Comparison of ENCODE assay signal across 19 cellular contexts in genomic region chr16:53048139-53048915, GRCh38. TPM values are rescaled to one million over a fixed set of nuclear protein-coding genes. Genes with fewer than 3 reads are reported as not detected.
"Had no signal": no experiment of that assay in that cellular context is flagged by ENCODE, and none has a peak within 500 bp of the region (broad histone marks: within the 10 kb centered on the region; RNA-seq: fewer than 3 reads in every experiment).

No MANE protein-coding gene starts in this region.

- ATAC-seq: body of pancreas; foreskin keratinocyte; naive thymus-derived CD8-positive, alpha-beta T cell; sciatic nerve; stimulated activated memory B cell treated with anti-CD40 and anti-IgM and Interleukin-4, amounts not matched to agents 10 μg/mL and 1 μg/mL and 100 μg/mL, for 72 hours had no signal

- H3K4me1 Mint-ChIP-seq: activated B cell treated with CpG ODN at 0.5 μM for 24 hours; naive thymus-derived CD8-positive, alpha-beta T cell; stimulated activated memory B cell treated with anti-CD40 and anti-IgM and Interleukin-4, amounts not matched to agents 10 μg/mL and 1 μg/mL and 100 μg/mL, for 72 hours had no signal

- H3K9me3 ChIP-seq: body of pancreas, ovary, spleen, thoracic aorta had no signal

- H3K27me3 ChIP-seq: body of pancreas, foreskin keratinocyte, ovary had no signal

- H3K9me3 Mint-ChIP-seq: activated B cell treated with CpG ODN at 0.5 μM for 24 hours; activated CD4-positive, alpha-beta memory T cell treated with anti-CD3 and anti-CD28 coated beads, Interleukin-2, amount 10 ng/mL, durations not matched to agents 7 days and 5 days; activated naive CD4-positive, alpha-beta T cell treated with anti-CD3 and anti-CD28 coated beads for 36 hours; activated T-cell treated with anti-CD3 and anti-CD28 coated beads, Interleukin-2, amount 50 U/mL, for 24 hours; activated T-helper 2 cell treated with anti-CD3 and anti-CD28 coated beads, Interferon-gamma antibody, Interleukin-2, Interleukin-4, amounts not matched to agents 10 μg/mL and 5 μg/mL and 100 μg/mL, durations not matched to agents 14 hours and 24 hours and 36 hours; naive thymus-derived CD8-positive, alpha-beta T cell; T-helper 2 cell treated with Interferon-gamma antibody and Interleukin-4, amounts not matched to agents 5 μg/mL and 100 μg/mL, for 36 hours had no signal

- H3K27ac ChIP-seq: foreskin keratinocyte, ovary, spleen, thoracic aorta had no signal

- DNase-seq: activated B cell treated with CpG ODN at 0.5 μM for 24 hours; activated CD4-positive, alpha-beta memory T cell treated with anti-CD3 and anti-CD28 coated beads, Interleukin-2, amount 10 ng/mL, durations not matched to agents 7 days and 5 days; activated CD4-positive, alpha-beta T cell treated with anti-CD3 and anti-CD28 coated beads for 4 hours; activated naive CD4-positive, alpha-beta T cell treated with anti-CD3 and anti-CD28 coated beads for 36 hours; activated T-cell treated with anti-CD3 and anti-CD28 coated beads, Interleukin-2, amount 50 U/mL, for 24 hours; body of pancreas; foreskin keratinocyte; hippocampal formation; islet precursor cell; naive thymus-derived CD8-positive, alpha-beta T cell; ovary; spleen; stimulated activated CD4-positive, alpha-beta T cell treated with anti-CD3 and anti-CD28 coated beads, Interleukin-4, amount 100 ng/mL, for 4 hours had no signal

- H3K4me3 Mint-ChIP-seq: activated B cell treated with CpG ODN at 0.5 μM for 24 hours; activated CD4-positive, alpha-beta memory T cell treated with anti-CD3 and anti-CD28 coated beads, Interleukin-2, amount 10 ng/mL, durations not matched to agents 7 days and 5 days; activated naive CD4-positive, alpha-beta T cell treated with anti-CD3 and anti-CD28 coated beads for 36 hours; activated T-cell treated with anti-CD3 and anti-CD28 coated beads, Interleukin-2, amount 50 U/mL, for 24 hours; naive thymus-derived CD8-positive, alpha-beta T cell; stimulated activated memory B cell treated with anti-CD40 and anti-IgM and Interleukin-4, amounts not matched to agents 10 μg/mL and 1 μg/mL and 100 μg/mL, for 72 hours; T-helper 2 cell treated with Interferon-gamma antibody and Interleukin-4, amounts not matched to agents 5 μg/mL and 100 μg/mL, for 36 hours had no signal

- H3K36me3 Mint-ChIP-seq: naive thymus-derived CD8-positive, alpha-beta T cell; stimulated activated memory B cell treated with anti-CD40 and anti-IgM and Interleukin-4, amounts not matched to agents 10 μg/mL and 1 μg/mL and 100 μg/mL, for 72 hours had no signal

- H3K4me1 ChIP-seq: spleen had no signal

- H3K4me3 ChIP-seq: body of pancreas, ovary, spleen, thoracic aorta had no signal

- H3K27ac Mint-ChIP-seq: activated B cell treated with CpG ODN at 0.5 μM for 24 hours; activated CD4-positive, alpha-beta memory T cell treated with anti-CD3 and anti-CD28 coated beads, Interleukin-2, amount 10 ng/mL, durations not matched to agents 7 days and 5 days; activated naive CD4-positive, alpha-beta T cell treated with anti-CD3 and anti-CD28 coated beads for 36 hours; activated T-cell treated with anti-CD3 and anti-CD28 coated beads, Interleukin-2, amount 50 U/mL, for 24 hours; activated T-helper 2 cell treated with anti-CD3 and anti-CD28 coated beads, Interferon-gamma antibody, Interleukin-2, Interleukin-4, amounts not matched to agents 10 μg/mL and 5 μg/mL and 100 μg/mL, durations not matched to agents 14 hours and 24 hours and 36 hours; naive thymus-derived CD8-positive, alpha-beta T cell; stimulated activated memory B cell treated with anti-CD40 and anti-IgM and Interleukin-4, amounts not matched to agents 10 μg/mL and 1 μg/mL and 100 μg/mL, for 72 hours; T-helper 2 cell treated with Interferon-gamma antibody and Interleukin-4, amounts not matched to agents 5 μg/mL and 100 μg/mL, for 36 hours had no signal

- H3K36me3 ChIP-seq: ovary, spleen, thoracic aorta had no signal

RNA-seq across cellular contexts. Expression of gene CHD9NB, which starts 4.4 kb away (rescaled TPM):
- total RNA-seq: activated B cell treated with CpG ODN at 0.5 μM for 24 hours; mononuclear cell; naive thymus-derived CD8-positive, alpha-beta T cell had no signal
